ENCODE assay signal across 8 cellular contexts in the genomic region with DNA sequence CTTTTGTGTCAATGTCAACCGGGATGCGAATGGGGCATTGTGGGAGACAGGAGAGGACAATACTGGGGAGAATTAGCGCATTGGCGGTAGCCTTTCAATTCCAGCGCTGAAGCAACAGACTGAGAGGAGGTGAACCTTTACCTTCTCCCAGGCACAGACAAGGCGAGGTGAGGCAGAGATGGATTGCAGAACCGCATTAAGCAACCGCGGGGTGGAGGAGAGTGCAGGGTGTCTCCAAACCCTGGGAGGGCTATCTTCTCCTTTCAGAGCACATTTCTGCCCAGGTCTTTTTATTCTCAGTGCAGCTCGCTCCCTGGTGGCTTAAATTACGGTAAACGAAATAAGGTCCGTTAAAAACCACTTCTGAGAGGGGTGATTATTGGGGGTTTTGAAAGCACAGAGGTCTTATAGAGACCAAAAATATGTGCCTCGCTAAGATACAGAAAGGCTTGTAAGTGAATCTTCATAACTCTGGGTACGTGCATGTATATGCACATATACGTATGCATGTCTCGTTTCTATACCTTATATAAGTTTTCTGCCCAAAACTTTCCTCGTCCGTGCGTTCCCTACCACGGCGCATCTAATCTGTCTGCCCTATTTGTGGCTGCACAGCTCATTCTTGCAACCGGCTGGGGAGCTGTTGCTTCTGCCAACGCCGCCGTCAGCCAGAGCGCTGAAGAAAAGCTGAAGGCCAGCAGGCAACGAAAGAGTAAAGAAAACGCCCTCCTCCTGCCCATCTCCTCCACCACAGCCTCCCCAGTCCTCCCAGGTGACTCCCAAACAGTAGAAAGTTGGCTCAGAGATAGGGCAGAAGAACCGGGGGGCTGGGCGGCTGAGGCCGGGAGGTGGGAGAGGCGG. TPM values are rescaled to one million over a fixed set of nuclear protein-coding genes. Genes with fewer than 3 reads are reported as not detected.
DNase-seq lines count a peak whose midpoint lies in the region; ATAC-seq, FAIRE-seq and TF ChIP-seq lines count a peak whose summit lies in the region.

No MANE protein-coding gene starts in this region.

- H4K20me1 ChIP-seq in MM.1S (ENCODE audit: insufficient read depth, low read length), result no peaks in the 10 kb centered on the region

- H3K79me2 ChIP-seq in MM.1S (ENCODE audit: low read length), result no peaks in the 10 kb centered on the region

- peak overlapping the region; percentile 51 for H3K4me2 ChIP-seq in MM.1S (ENCODE audit: low read depth, low read length)

- H3F3A ChIP-seq in MM.1S (ENCODE audit: insufficient read depth, low read length), result no peaks in the 10 kb centered on the region

- H2AFZ ChIP-seq in MM.1S (ENCODE audit: low read length), result peak overlapping the region; percentile 73

- H3K36me3 ChIP-seq in MM.1S (replicated peaks; ENCODE audit: insufficient read depth, low read length) (no peaks in the 10 kb centered on the region), endocrine pancreas (ENCODE audit: control insufficient read depth, insufficient read depth, low read length) (no peaks in the 10 kb centered on the region), small intestine (ENCODE audit: control insufficient read depth in 2 of 2, insufficient read depth in 2 of 2, low read length in 2 of 2) (no peaks in the 10 kb centered on the region)
- H3K36me3 ChIP-seq in CD8-positive, alpha-beta memory T cell (ENCODE audit: insufficient read depth, low read length), result no peaks in the 10 kb centered on the region

- H3K36me3 Mint-ChIP-seq in naive thymus-derived CD8-positive, alpha-beta T cell, result no peaks in the 10 kb centered on the region
- H3K36me3 Mint-ChIP-seq in CD8-positive, alpha-beta memory T cell, result no peaks in the 10 kb centered on the region

- no peak overlapping the region for H3K27ac ChIP-seq in MM.1S (ENCODE audit: low read length)
- no peak overlapping the region for H3K27ac ChIP-seq in small intestine (ENCODE audit: low read depth in 1 of 2, low read length in 1 of 2)
- H3K27ac ChIP-seq in CD8-positive, alpha-beta memory T cell (ENCODE audit: low read depth, low read length), result no peak overlapping the region

- no peak for ATAC-seq in naive thymus-derived CD8-positive, alpha-beta T cell
- ATAC-seq in GM18909 (IDR thresholded peaks at IDR 0.05; ENCODE audit: poor library complexity, unreplicated experiment), result no peak

- H3K9me3 ChIP-seq in MM.1S (replicated peaks; ENCODE audit: insufficient read depth, low read length) (no peaks in the 10 kb centered on the region), endocrine pancreas (ENCODE audit: control insufficient read depth, low read length) (no peaks in the 10 kb centered on the region), small intestine (ENCODE audit: control insufficient read depth, low read depth) (no peaks in the 10 kb centered on the region)
- H3K9me3 ChIP-seq in CD8-positive, alpha-beta memory T cell (ENCODE audit: low read length), result no peaks in the 10 kb centered on the region

- peak overlapping the region in 6 of 10 donors; percentile 17 to 64 (median 36) for H3K4me3 Mint-ChIP-seq in naive thymus-derived CD8-positive, alpha-beta T cell
- H3K4me3 Mint-ChIP-seq in CD8-positive, alpha-beta memory T cell, result no peak overlapping the region

- DNase-seq in D721Med (ENCODE audit: insufficient read length, low spot score) (peak; percentile 17), MM.1S (peak; percentile 43), small intestine (no peak), GM19238 (ENCODE audit: insufficient read length, low spot score) (no peak)
- DNase-seq in naive thymus-derived CD8-positive, alpha-beta T cell, result no peak
- DNase-seq in CD8-positive, alpha-beta memory T cell, result no peak

- H3K9me3 Mint-ChIP-seq in naive thymus-derived CD8-positive, alpha-beta T cell, result peaks cover 0 to 5% (median 0%) of the 10 kb centered on the region in 9 donors
- H3K9me3 Mint-ChIP-seq in CD8-positive, alpha-beta memory T cell, result peaks cover 0 to 6% (median 2%) of the 10 kb centered on the region in 5 donors

- POLR2A ChIA-PET in naive thymus-derived CD8-positive, alpha-beta T cell (lab: Charles Lee), result no interaction called here
- POLR2A ChIA-PET in CD8-positive, alpha-beta memory T cell (lab: Charles Lee), result no interaction called here

- H3K27me3 Mint-ChIP-seq in naive thymus-derived CD8-positive, alpha-beta T cell, result peaks cover 22 to 85% (median 34%) of the 10 kb centered on the region in 5 donors
- H3K27me3 Mint-ChIP-seq in CD8-positive, alpha-beta memory T cell, result peaks cover 26 to 29% of the 10 kb centered on the region in 2 donors

- no peaks in the 10 kb centered on the region for H3K4me1 ChIP-seq in MM.1S (ENCODE audit: low read length)
- H3K4me1 ChIP-seq in endocrine pancreas (ENCODE audit: control insufficient read depth, insufficient read depth, low read length), result no peaks in the 10 kb centered on the region
- H3K4me1 ChIP-seq in small intestine (ENCODE audit: control insufficient read depth in 2 of 2, insufficient read depth in 1 of 2, low read depth in 1 of 2, low read length in 1 of 2), result no peaks in the 10 kb centered on the region
- no peaks in the 10 kb centered on the region for H3K4me1 ChIP-seq in CD8-positive, alpha-beta memory T cell (ENCODE audit: insufficient read depth, low read length)

- CTCF ChIA-PET in CD8-positive, alpha-beta memory T cell (lab: Charles Lee), result no interaction called here

- TF ChIP-seq CTCF in D721Med (IDR thresholded peaks at IDR 0.05; ENCODE audit: insufficient read depth, missing control alignments) (no peak), MM.1S (IDR thresholded peaks at IDR 0.05; ENCODE audit: low read length) (no peak)

- peak overlapping the region; percentile 55 for H3K4me3 ChIP-seq in MM.1S (ENCODE audit: low read length)
- no peak overlapping the region for H3K4me3 ChIP-seq in endocrine pancreas (ENCODE audit: control insufficient read depth, insufficient read depth, low read length)
- H3K4me3 ChIP-seq in small intestine (ENCODE audit: low read depth in 1 of 2, low read length in 2 of 2), result no peak overlapping the region
- no peak overlapping the region for H3K4me3 ChIP-seq in CD8-positive, alpha-beta memory T cell (ENCODE audit: low read length)

- WGBS in small intestine, 3 donors, result 4 to 7% (median 6%) methylated on average over 32 to 33 of the region's 33 CpGs

- H3K9ac ChIP-seq in MM.1S (ENCODE audit: low read length), result no peak overlapping the region
- peak overlapping the region; percentile 14 for H3K9ac ChIP-seq in endocrine pancreas (ENCODE audit: control insufficient read depth, insufficient read depth, low read length)

- FAIRE-seq in D721Med (lab: Jason Lieb, UNC) (no peak), small intestine (lab: Jason Lieb, UNC) (no peak)

- peaks cover 2 to 7% (median 4%) of the 10 kb centered on the region in 4 donors for H3K4me1 Mint-ChIP-seq in naive thymus-derived CD8-positive, alpha-beta T cell
- H3K4me1 Mint-ChIP-seq in CD8-positive, alpha-beta memory T cell, result peaks cover 0 to 4% (median 1%) of the 10 kb centered on the region in 3 donors

- H3K9me2 ChIP-seq in MM.1S (replicated peaks; ENCODE audit: insufficient read depth, low read length), result no peaks in the 10 kb centered on the region

- H3K27me3 ChIP-seq in MM.1S (replicated peaks; ENCODE audit: insufficient read depth, low read length) (no peaks in the 10 kb centered on the region), endocrine pancreas (ENCODE audit: control insufficient read depth, insufficient read depth, low read length) (peaks cover 7% of the 10 kb centered on the region), small intestine (ENCODE audit: control insufficient read depth in 2 of 2, insufficient read depth in 2 of 2, low read length in 2 of 2) (peaks cover 9 to 14% of the 10 kb centered on the region in 2 donors)
- no peaks in the 10 kb centered on the region for H3K27me3 ChIP-seq in CD8-positive, alpha-beta memory T cell (ENCODE audit: insufficient read depth, low read length, poor library complexity, severe bottlenecking)

- peak overlapping the region in 1 of 10 donors; percentile 13 for H3K27ac Mint-ChIP-seq in naive thymus-derived CD8-positive, alpha-beta T cell
- no peak overlapping the region for H3K27ac Mint-ChIP-seq in CD8-positive, alpha-beta memory T cell

RNA-seq across cellular contexts. Expression of gene ZNF804B, which starts 0.9 kb away (rescaled TPM):
- not detected for total RNA-seq in naive thymus-derived CD8-positive, alpha-beta T cell
- not detected for polyA plus RNA-seq in naive thymus-derived CD8-positive, alpha-beta T cell
- under 1 TPM in 1 of 3 donors, not detected in 2; 0.03 TPM for polyA plus RNA-seq in small intestine
- not detected for total RNA-seq in CD8-positive, alpha-beta memory T cell
- not detected for polyA plus RNA-seq in CD8-positive, alpha-beta memory T cell

RNA-seq across cellular contexts. Expression of gene TEX47, which starts 37.0 kb away (rescaled TPM):
- total RNA-seq in naive thymus-derived CD8-positive, alpha-beta T cell, result not detected
- polyA plus RNA-seq in naive thymus-derived CD8-positive, alpha-beta T cell, result not detected
- polyA plus RNA-seq in small intestine, result not detected
- not detected for total RNA-seq in CD8-positive, alpha-beta memory T cell
- not detected for polyA plus RNA-seq in CD8-positive, alpha-beta memory T cell

Comparison
In these comparisons a context has a peak if more than half of its experiments do, and no peak if none do; other contexts are left out.
1. DNase-seq: peak in D721Med (single experiment) and MM.1S (single experiment); none in naive thymus-derived CD8-positive, alpha-beta T cell (0 of 10), small intestine (single experiment), CD8-positive, alpha-beta memory T cell (0 of 5) and GM19238 (single experiment).
2. H3K4me3 Mint-ChIP-seq: peak in naive thymus-derived CD8-positive, alpha-beta T cell (6 of 10); none in CD8-positive, alpha-beta memory T cell (0 of 7).